14 cellular contexts compared by ENCODE assay signal in the genomic region with DNA sequence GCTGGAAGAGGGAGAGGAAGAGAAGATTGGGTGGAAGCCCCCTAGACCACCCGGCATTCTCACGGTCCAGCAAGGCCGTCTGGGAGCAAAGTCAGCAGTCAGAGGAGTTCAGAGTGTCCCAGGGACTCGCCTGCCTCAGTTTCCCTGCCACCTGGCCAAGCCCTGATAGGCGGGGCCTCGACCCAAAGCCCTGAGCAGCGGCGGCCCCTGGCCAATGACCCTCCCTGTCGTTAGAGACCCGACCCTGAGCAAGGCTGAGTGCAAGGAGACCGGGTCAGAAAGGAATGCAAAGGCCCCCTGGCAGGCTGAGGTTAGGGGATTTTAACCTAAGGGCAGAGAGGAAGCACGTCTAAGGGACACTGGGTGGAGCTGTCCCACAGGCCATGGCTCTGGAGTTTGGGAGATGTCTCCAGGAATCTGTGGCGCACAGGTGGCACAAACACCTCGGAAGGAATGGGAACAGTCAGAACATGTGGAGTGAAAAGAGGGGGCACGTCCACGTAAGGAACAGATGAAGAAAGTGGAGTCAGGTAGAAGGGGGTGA.
"Had no signal": no experiment of that assay in that cellular context is flagged by ENCODE, and none has a peak within 500 bp of the region (broad histone marks: within the 10 kb centered on the region; RNA-seq: fewer than 3 reads in every experiment).

No MANE protein-coding gene starts in this region.

- H3K4me3 Mint-ChIP-seq: activated naive CD8-positive, alpha-beta T cell treated with anti-CD3 and anti-CD28 coated beads for 36 hours; activated T-cell treated with anti-CD3 and anti-CD28 coated beads, Interleukin-2, amount 50 U/mL, for 72 hours; memory B cell; nephron; stimulated activated naive CD8-positive, alpha-beta T cell treated with anti-CD3 and anti-CD28 coated beads, Interleukin-15, Interleukin-2, amounts not matched to agents 100 ng/mL and 50 ng/mL, for 24 hours had no signal

- DNase-seq: activated CD4-positive, alpha-beta T cell treated with anti-CD3 and anti-CD28 coated beads for 1 hour; activated CD4-positive, alpha-beta T cell treated with anti-CD3 and anti-CD28 coated beads, Interleukin-2, amount 50 U/mL, for 48 hours; activated gamma-delta T cell treated with Interleukin-2 at 50 U/mL for 16 hours; activated naive CD8-positive, alpha-beta T cell treated with anti-CD3 and anti-CD28 coated beads for 36 hours; activated T-cell treated with anti-CD3 and anti-CD28 coated beads, Interleukin-2, amount 50 U/mL, for 72 hours; brain microvascular endothelial cell; dermis blood vessel endothelial cell; kidney; left ventricle myocardium inferior; stimulated activated CD4-positive, alpha-beta T cell treated with anti-CD3 and anti-CD28 coated beads, Interleukin-2, amount 100 ng/mL, for 48 hours had no signal

- H3K9me3 Mint-ChIP-seq: activated naive CD8-positive, alpha-beta T cell treated with anti-CD3 and anti-CD28 coated beads for 36 hours; nephron had no signal

- H3K27ac Mint-ChIP-seq: activated naive CD8-positive, alpha-beta T cell treated with anti-CD3 and anti-CD28 coated beads for 36 hours; activated T-cell treated with anti-CD3 and anti-CD28 coated beads, Interleukin-2, amount 50 U/mL, for 72 hours; memory B cell; nephron; stimulated activated naive CD8-positive, alpha-beta T cell treated with anti-CD3 and anti-CD28 coated beads, Interleukin-15, Interleukin-2, amounts not matched to agents 100 ng/mL and 50 ng/mL, for 24 hours had no signal

- H3K36me3 Mint-ChIP-seq: activated naive CD8-positive, alpha-beta T cell treated with anti-CD3 and anti-CD28 coated beads for 36 hours; memory B cell had no signal

- H3K36me3 ChIP-seq: brain microvascular endothelial cell, left ventricle myocardium inferior, thoracic aorta had no signal

- H3K9me3 ChIP-seq: left ventricle myocardium inferior, thoracic aorta had no signal

- H3K27me3 ChIP-seq: brain microvascular endothelial cell had no signal

- H3K4me1 Mint-ChIP-seq: activated naive CD8-positive, alpha-beta T cell treated with anti-CD3 and anti-CD28 coated beads for 36 hours; memory B cell; nephron had no signal

- H3K27ac ChIP-seq: brain microvascular endothelial cell, left ventricle myocardium inferior, thoracic aorta had no signal

- H3K4me3 ChIP-seq: left ventricle myocardium inferior, thoracic aorta had no signal

- FAIRE-seq: kidney had no signal
